Comparison of ENCODE assay signal across 1 cellular context in the genomic region with DNA sequence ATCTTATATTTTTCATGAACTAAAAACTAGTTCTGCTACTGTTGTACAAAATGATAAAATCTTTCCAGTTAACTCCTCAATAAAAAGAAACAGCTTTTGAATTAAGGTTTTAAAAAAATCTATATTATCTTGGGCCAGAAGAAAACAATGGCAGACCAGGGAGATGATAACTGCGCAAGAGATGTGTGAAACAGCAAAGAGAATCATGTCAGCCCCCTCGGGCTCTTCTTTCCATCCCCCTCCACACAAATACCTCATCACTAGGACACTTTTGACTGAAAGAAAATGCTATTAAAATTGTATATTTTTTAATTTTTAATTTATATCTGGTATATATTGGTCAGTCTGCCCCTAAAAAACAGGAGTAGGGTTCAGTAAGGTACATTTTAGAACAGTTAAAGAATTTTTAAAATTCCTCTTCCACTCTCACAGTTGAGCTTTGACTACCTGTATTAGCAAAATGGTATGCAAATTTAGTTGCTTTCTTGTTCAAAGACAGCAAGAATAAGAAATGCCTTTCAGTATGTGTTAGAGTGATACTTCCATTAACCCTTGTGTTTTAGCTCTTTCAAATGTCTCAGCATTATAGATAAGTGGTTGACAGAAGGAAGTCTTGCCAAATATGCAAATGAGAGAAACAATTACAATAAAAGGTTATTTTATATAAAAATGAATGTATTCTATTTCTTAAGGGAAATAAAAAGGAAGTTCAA.
A peak's percentile ranks its signal among the peaks of the same experiment; 100 is the strongest.
TF ChIP-seq lines count a peak whose summit lies in the region.

No MANE protein-coding gene starts in this region.

TF ChIP-seq in K562, 482 proteins besides CTCF, POLR2A, EP300 and RAD21 (continued from another document):
- TF ChIP-seq, protein P1, sequence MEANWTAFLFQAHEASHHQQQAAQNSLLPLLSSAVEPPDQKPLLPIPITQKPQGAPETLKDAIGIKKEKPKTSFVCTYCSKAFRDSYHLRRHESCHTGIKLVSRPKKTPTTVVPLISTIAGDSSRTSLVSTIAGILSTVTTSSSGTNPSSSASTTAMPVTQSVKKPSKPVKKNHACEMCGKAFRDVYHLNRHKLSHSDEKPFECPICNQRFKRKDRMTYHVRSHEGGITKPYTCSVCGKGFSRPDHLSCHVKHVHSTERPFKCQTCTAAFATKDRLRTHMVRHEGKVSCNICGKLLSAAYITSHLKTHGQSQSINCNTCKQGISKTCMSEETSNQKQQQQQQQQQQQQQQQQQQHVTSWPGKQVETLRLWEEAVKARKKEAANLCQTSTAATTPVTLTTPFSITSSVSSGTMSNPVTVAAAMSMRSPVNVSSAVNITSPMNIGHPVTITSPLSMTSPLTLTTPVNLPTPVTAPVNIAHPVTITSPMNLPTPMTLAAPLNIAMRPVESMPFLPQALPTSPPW (CRISPR knock-in tag; IDR thresholded peaks at IDR 0.05) = 0 out of 2 replicates have a peak, but pooled peaks have one; percentile 13
- TF ChIP-seq NRF1 (conservative IDR thresholded peaks at IDR 0.05 in 1 of 2, IDR thresholded peaks at IDR 0.05 in 1 of 2) = peak in 1 of 2 experiments; percentile 15; a peak in 1 of 4 replicates
